ENCODE assay signal across 1 cellular context in the genomic region with DNA sequence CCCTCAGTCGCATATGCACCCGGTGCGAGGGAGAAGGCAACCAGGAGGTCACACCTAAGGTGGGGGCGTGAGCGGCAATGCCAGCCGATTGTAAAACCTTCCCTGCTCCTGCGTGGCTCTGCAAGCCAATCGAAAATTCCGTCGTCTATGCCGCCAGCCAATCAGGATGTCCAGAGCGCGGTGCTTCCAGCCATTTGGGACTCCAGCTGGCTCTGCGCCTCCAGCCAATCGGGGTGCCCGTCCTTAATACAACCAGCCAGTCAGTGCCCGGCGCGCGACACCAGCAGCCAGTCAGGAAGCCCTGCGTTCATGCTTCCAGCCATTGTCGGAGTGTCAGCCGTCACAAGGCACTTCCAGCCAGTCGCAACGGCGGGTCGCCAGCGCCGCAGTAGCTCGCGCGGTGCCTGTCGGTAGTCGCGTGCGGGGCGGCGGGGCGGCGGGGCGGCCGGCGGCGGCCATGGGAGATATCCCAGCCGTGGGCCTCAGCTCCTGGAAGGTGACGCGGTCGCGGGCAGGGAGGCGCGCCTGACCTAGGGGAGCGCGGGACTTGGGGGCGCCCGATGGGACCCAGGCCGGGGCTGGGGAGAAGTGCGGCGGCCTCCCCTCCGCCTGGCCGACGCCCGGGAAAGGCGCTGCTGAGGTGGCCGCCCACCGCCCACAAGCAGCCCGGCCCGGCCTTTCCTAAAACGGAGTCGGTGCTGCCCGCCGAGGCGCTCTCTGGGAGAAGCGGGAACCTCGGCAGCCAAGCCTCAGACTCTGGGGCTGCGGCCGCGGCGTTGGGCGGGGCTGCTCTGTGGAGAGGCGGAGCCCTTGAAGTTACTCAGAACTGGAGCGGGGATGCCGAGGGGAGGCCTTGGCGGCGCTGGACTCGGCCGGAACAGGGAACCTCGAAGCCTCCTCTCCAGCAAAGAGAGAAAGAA.
TF ChIP-seq lines count a peak whose summit lies in the region.

TSS of gene AKR1E2 (plus strand) at position 340 of the 920 bp plus-strand sequence. CDS start at position 458, 118 bp downstream.

TF ChIP-seq in K562, 482 proteins besides CTCF, POLR2A, EP300 and RAD21 (continued from another document and continues in another):
- TF ChIP-seq, protein P1, sequence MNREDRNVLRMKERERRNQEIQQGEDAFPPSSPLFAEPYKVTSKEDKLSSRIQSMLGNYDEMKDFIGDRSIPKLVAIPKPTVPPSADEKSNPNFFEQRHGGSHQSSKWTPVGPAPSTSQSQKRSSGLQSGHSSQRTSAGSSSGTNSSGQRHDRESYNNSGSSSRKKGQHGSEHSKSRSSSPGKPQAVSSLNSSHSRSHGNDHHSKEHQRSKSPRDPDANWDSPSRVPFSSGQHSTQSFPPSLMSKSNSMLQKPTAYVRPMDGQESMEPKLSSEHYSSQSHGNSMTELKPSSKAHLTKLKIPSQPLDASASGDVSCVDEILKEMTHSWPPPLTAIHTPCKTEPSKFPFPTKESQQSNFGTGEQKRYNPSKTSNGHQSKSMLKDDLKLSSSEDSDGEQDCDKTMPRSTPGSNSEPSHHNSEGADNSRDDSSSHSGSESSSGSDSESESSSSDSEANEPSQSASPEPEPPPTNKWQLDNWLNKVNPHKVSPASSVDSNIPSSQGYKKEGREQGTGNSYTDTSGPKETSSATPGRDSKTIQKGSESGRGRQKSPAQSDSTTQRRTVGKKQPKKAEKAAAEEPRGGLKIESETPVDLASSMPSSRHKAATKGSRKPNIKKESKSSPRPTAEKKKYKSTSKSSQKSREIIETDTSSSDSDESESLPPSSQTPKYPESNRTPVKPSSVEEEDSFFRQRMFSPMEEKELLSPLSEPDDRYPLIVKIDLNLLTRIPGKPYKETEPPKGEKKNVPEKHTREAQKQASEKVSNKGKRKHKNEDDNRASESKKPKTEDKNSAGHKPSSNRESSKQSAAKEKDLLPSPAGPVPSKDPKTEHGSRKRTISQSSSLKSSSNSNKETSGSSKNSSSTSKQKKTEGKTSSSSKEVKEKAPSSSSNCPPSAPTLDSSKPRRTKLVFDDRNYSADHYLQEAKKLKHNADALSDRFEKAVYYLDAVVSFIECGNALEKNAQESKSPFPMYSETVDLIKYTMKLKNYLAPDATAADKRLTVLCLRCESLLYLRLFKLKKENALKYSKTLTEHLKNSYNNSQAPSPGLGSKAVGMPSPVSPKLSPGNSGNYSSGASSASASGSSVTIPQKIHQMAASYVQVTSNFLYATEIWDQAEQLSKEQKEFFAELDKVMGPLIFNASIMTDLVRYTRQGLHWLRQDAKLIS (CRISPR knock-in tag; IDR thresholded peaks at IDR 0.05), result peak; percentile 59; the same call in 1 of the 2 replicates
- TF ChIP-seq ZNF311 (CRISPR knock-in tag; IDR thresholded peaks at IDR 0.05), result no peak
- TF ChIP-seq ZNF644 (tag; IDR thresholded peaks at IDR 0.05; ENCODE audit: low read depth), result peak; percentile 89
- TF ChIP-seq ZNF354B (CRISPR knock-in tag; IDR thresholded peaks at IDR 0.05), result no peak
- peak; percentile 84 for TF ChIP-seq CREM (IDR thresholded peaks at IDR 0.05; ENCODE audit: low read depth)
- TF ChIP-seq SAP30 (IDR thresholded peaks at IDR 0.05; ENCODE audit: borderline replicate concordance, insufficient read depth, low read depth, low read length, poor library complexity, severe bottlenecking), result no peak
- peak; percentile 81 for TF ChIP-seq BHLHE40 (IDR thresholded peaks at IDR 0.05; ENCODE audit: low read length)
- TF ChIP-seq SIN3A (IDR thresholded peaks at IDR 0.05; ENCODE audit: borderline replicate concordance in 2 of 2, control insufficient read depth in 1 of 2, low read depth in 2 of 2, low read length in 2 of 2), result no peak
- TF ChIP-seq KLF10 (CRISPR knock-in tag; IDR thresholded peaks at IDR 0.05), result no peak
- 0 out of 2 replicates have a peak, but pooled peaks have one; percentile 9 for TF ChIP-seq CBFA2T3 (IDR thresholded peaks at IDR 0.05)
- TF ChIP-seq PPARD (CRISPR knock-in tag; IDR thresholded peaks at IDR 0.05), result no peak
- peak; percentile 88 for TF ChIP-seq RBM25 (IDR thresholded peaks at IDR 0.05; ENCODE audit: low read depth, low read length, severe bottlenecking)
- TF ChIP-seq HLTF (IDR thresholded peaks at IDR 0.05), result no peak
- no peak for TF ChIP-seq ZC3H4 (CRISPR knock-in tag; IDR thresholded peaks at IDR 0.05; ENCODE audit: borderline replicate concordance)
- TF ChIP-seq ZNF717 (CRISPR knock-in tag; IDR thresholded peaks at IDR 0.05), result no peak
- no peak; the same call in 1 of the 2 replicates for TF ChIP-seq MEF2D (tag; conservative IDR thresholded peaks at IDR 0.05; ENCODE audit: low read depth)
- no peak for TF ChIP-seq SMARCC2 (IDR thresholded peaks at IDR 0.05; ENCODE audit: low read depth)
- TF ChIP-seq, protein P2, sequence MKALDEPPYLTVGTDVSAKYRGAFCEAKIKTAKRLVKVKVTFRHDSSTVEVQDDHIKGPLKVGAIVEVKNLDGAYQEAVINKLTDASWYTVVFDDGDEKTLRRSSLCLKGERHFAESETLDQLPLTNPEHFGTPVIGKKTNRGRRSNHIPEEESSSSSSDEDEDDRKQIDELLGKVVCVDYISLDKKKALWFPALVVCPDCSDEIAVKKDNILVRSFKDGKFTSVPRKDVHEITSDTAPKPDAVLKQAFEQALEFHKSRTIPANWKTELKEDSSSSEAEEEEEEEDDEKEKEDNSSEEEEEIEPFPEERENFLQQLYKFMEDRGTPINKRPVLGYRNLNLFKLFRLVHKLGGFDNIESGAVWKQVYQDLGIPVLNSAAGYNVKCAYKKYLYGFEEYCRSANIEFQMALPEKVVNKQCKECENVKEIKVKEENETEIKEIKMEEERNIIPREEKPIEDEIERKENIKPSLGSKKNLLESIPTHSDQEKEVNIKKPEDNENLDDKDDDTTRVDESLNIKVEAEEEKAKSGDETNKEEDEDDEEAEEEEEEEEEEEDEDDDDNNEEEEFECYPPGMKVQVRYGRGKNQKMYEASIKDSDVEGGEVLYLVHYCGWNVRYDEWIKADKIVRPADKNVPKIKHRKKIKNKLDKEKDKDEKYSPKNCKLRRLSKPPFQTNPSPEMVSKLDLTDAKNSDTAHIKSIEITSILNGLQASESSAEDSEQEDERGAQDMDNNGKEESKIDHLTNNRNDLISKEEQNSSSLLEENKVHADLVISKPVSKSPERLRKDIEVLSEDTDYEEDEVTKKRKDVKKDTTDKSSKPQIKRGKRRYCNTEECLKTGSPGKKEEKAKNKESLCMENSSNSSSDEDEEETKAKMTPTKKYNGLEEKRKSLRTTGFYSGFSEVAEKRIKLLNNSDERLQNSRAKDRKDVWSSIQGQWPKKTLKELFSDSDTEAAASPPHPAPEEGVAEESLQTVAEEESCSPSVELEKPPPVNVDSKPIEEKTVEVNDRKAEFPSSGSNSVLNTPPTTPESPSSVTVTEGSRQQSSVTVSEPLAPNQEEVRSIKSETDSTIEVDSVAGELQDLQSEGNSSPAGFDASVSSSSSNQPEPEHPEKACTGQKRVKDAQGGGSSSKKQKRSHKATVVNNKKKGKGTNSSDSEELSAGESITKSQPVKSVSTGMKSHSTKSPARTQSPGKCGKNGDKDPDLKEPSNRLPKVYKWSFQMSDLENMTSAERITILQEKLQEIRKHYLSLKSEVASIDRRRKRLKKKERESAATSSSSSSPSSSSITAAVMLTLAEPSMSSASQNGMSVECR (CRISPR knock-in tag; IDR thresholded peaks at IDR 0.05), result 0 out of 2 replicates have a peak, but pooled peaks have one; percentile 1
- TF ChIP-seq HSF4 (CRISPR knock-in tag; IDR thresholded peaks at IDR 0.05; ENCODE audit: borderline replicate concordance), result no peak
- no peak for TF ChIP-seq MECOM (CRISPR knock-in tag; IDR thresholded peaks at IDR 0.05)
- peak; percentile 93 for TF ChIP-seq FOS (IDR thresholded peaks at IDR 0.05; ENCODE audit: extremely low read depth, insufficient read length)
- peak; percentile 76 for TF ChIP-seq RBBP5 (IDR thresholded peaks at IDR 0.05; ENCODE audit: borderline replicate concordance, insufficient read depth, low read length, poor library complexity, severe bottlenecking)
- TF ChIP-seq TAF9B (IDR thresholded peaks at IDR 0.05; ENCODE audit: partially characterized antibody), result no peak
- no peak for TF ChIP-seq MYNN (IDR thresholded peaks at IDR 0.05)
- no peak for TF ChIP-seq MYNN (CRISPR knock-in tag; IDR thresholded peaks at IDR 0.05)
- TF ChIP-seq TAF7 (tag; IDR thresholded peaks at IDR 0.05), result no peak
- TF ChIP-seq MTA3 (IDR thresholded peaks at IDR 0.05; ENCODE audit: borderline replicate concordance), result peak; percentile 9; the same call in 1 of the 2 replicates
- no peak for TF ChIP-seq FOXA1 (IDR thresholded peaks at IDR 0.05; ENCODE audit: borderline replicate concordance)
- no peak for TF ChIP-seq SRSF3 (IDR thresholded peaks at IDR 0.05; ENCODE audit: insufficient read depth, low read length)
- TF ChIP-seq, protein P3, sequence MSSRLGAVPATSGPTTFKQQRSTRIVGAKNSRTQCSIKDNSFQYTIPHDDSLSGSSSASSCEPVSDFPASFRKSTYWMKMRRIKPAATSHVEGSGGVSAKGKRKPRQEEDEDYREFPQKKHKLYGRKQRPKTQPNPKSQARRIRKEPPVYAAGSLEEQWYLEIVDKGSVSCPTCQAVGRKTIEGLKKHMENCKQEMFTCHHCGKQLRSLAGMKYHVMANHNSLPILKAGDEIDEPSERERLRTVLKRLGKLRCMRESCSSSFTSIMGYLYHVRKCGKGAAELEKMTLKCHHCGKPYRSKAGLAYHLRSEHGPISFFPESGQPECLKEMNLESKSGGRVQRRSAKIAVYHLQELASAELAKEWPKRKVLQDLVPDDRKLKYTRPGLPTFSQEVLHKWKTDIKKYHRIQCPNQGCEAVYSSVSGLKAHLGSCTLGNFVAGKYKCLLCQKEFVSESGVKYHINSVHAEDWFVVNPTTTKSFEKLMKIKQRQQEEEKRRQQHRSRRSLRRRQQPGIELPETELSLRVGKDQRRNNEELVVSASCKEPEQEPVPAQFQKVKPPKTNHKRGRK (tag; IDR thresholded peaks at IDR 0.05), result no peak
- TF ChIP-seq ASH1L (IDR thresholded peaks at IDR 0.05; ENCODE audit: borderline replicate concordance, low read depth, partially characterized antibody), result peak; percentile 96
- no peak for TF ChIP-seq ERF (CRISPR knock-in tag; IDR thresholded peaks at IDR 0.05)
- TF ChIP-seq MXD1 (CRISPR knock-in tag; IDR thresholded peaks at IDR 0.05; ENCODE audit: borderline replicate concordance, poor library complexity, severe bottlenecking), result no peak
- peak; percentile 16 to 82; a peak in 3 of 4 replicates for TF ChIP-seq NONO (IDR thresholded peaks at IDR 0.05; ENCODE audit: low read depth in 2 of 2, low read length in 1 of 2)
- no peak for TF ChIP-seq ARNT (IDR thresholded peaks at IDR 0.05)
- TF ChIP-seq CREBBP (IDR thresholded peaks at IDR 0.05; ENCODE audit: low read depth, low read length), result no peak
- no peak for TF ChIP-seq CBX2 (IDR thresholded peaks at IDR 0.05; ENCODE audit: insufficient read depth, low read length, poor library complexity, severe bottlenecking)
- TF ChIP-seq GATA2 (CRISPR knock-in tag; IDR thresholded peaks at IDR 0.05), result no peak
- TF ChIP-seq ZNF263 (CRISPR knock-in tag; IDR thresholded peaks at IDR 0.05; ENCODE audit: borderline replicate concordance), result no peak
- TF ChIP-seq ZNF3 (CRISPR knock-in tag; IDR thresholded peaks at IDR 0.05), result no peak
- no peak for TF ChIP-seq ZFP1 (CRISPR knock-in tag; IDR thresholded peaks at IDR 0.05)
- no peak; a peak in 1 of 4 replicates for TF ChIP-seq KDM4B (IDR thresholded peaks at IDR 0.05; ENCODE audit: borderline replicate concordance in 2 of 2, low read depth in 1 of 2)
- peak; percentile 63 to 93 for TF ChIP-seq E2F6 (IDR thresholded peaks at IDR 0.05; ENCODE audit: borderline replicate concordance in 1 of 2, extremely low read depth in 1 of 2, insufficient read depth in 1 of 2, insufficient read length in 1 of 2, low read depth in 1 of 2, low read length in 1 of 2, poor library complexity in 1 of 2, severe bottlenecking in 1 of 2)
- TF ChIP-seq NR4A1 (CRISPR knock-in tag; IDR thresholded peaks at IDR 0.05), result 0 out of 2 replicates have a peak, but pooled peaks have one; percentile 7
- no peak for TF ChIP-seq NR4A1 (tag; IDR thresholded peaks at IDR 0.05)
- TF ChIP-seq COPS2 (conservative IDR thresholded peaks at IDR 0.05), result no peak
- peak; percentile 45; the same call in 1 of the 2 replicates for TF ChIP-seq NFXL1 (CRISPR knock-in tag; IDR thresholded peaks at IDR 0.05)
- TF ChIP-seq ZNF197 (CRISPR knock-in tag; IDR thresholded peaks at IDR 0.05; ENCODE audit: low read depth), result peak; percentile 59; the same call in 1 of the 2 replicates
- TF ChIP-seq FIP1L1 (IDR thresholded peaks at IDR 0.05; ENCODE audit: low read depth, low read length, poor library complexity, severe bottlenecking), result no peak
- TF ChIP-seq HNRNPUL1 (IDR thresholded peaks at IDR 0.05; ENCODE audit: low read length), result no peak
- TF ChIP-seq, protein P4, sequence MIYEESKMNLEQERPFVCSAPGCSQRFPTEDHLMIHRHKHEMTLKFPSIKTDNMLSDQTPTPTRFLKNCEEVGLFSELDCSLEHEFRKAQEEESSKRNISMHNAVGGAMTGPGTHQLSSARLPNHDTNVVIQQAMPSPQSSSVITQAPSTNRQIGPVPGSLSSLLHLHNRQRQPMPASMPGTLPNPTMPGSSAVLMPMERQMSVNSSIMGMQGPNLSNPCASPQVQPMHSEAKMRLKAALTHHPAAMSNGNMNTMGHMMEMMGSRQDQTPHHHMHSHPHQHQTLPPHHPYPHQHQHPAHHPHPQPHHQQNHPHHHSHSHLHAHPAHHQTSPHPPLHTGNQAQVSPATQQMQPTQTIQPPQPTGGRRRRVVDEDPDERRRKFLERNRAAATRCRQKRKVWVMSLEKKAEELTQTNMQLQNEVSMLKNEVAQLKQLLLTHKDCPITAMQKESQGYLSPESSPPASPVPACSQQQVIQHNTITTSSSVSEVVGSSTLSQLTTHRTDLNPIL (CRISPR knock-in tag; IDR thresholded peaks at IDR 0.05), result no peak
- TF ChIP-seq ZFP30 (CRISPR knock-in tag; IDR thresholded peaks at IDR 0.05; ENCODE audit: borderline replicate concordance), result no peak
- TF ChIP-seq CSDE1 (IDR thresholded peaks at IDR 0.05), result no peak
- TF ChIP-seq ZNF140 (CRISPR knock-in tag; IDR thresholded peaks at IDR 0.05), result no peak
- TF ChIP-seq, protein P5, sequence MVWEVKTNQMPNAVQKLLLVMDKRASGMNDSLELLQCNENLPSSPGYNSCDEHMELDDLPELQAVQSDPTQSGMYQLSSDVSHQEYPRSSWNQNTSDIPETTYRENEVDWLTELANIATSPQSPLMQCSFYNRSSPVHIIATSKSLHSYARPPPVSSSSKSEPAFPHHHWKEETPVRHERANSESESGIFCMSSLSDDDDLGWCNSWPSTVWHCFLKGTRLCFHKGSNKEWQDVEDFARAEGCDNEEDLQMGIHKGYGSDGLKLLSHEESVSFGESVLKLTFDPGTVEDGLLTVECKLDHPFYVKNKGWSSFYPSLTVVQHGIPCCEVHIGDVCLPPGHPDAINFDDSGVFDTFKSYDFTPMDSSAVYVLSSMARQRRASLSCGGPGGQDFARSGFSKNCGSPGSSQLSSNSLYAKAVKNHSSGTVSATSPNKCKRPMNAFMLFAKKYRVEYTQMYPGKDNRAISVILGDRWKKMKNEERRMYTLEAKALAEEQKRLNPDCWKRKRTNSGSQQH (CRISPR knock-in tag; IDR thresholded peaks at IDR 0.05), result no peak
